16 cellular contexts compared by ENCODE assay signal in genomic region chr10:48467669-48468068, GRCh38.
"Had no signal": no experiment of that assay in that cellular context is flagged by ENCODE, and none has a peak within 500 bp of the region (broad histone marks: within the 10 kb centered on the region; RNA-seq: fewer than 3 reads in every experiment).

No MANE protein-coding gene starts in this region.

- H3K27ac ChIP-seq: dorsolateral prefrontal cortex, psoas muscle, right lobe of liver, VCaP had no signal

- H3K4me1 ChIP-seq: right lobe of liver had no signal

- H3K4me1 Mint-ChIP-seq: memory B cell, natural killer cell had no signal

- DNase-seq: activated CD4-positive, alpha-beta T cell treated with anti-CD3 and anti-CD28 coated beads for 4 hours; activated CD8-positive, alpha-beta T cell treated with anti-CD3 and anti-CD28 coated beads, Interleukin-2, amount 10 ng/mL, durations not matched to agents 7 days and 5 days; activated naive CD4-positive, alpha-beta T cell; left ventricle myocardium superior; natural killer cell; occipital lobe; psoas muscle; right lobe of liver; SK-N-SH; T-helper 1 cell had no signal

- H3K4me3 ChIP-seq: psoas muscle, right lobe of liver, smooth muscle cell had no signal

- H3K9me3 ChIP-seq: psoas muscle, right lobe of liver, SK-N-SH had no signal

- H3K27ac Mint-ChIP-seq: memory B cell; natural killer cell; stimulated activated naive CD8-positive, alpha-beta T cell treated with anti-CD3 and anti-CD28 coated beads, Interleukin-15, Interleukin-2, amounts not matched to agents 100 ng/mL and 50 ng/mL, for 24 hours had no signal

- H3K4me3 Mint-ChIP-seq: activated CD8-positive, alpha-beta T cell treated with anti-CD3 and anti-CD28 coated beads, Interleukin-2, amount 10 ng/mL, durations not matched to agents 7 days and 5 days; memory B cell; natural killer cell; stimulated activated naive CD8-positive, alpha-beta T cell treated with anti-CD3 and anti-CD28 coated beads, Interleukin-15, Interleukin-2, amounts not matched to agents 100 ng/mL and 50 ng/mL, for 24 hours had no signal

- ATAC-seq: esophagus mucosa, left ventricle myocardium superior, natural killer cell, psoas muscle, right lobe of liver had no signal

- H3K9me3 Mint-ChIP-seq: memory B cell; natural killer cell; stimulated activated naive CD8-positive, alpha-beta T cell treated with anti-CD3 and anti-CD28 coated beads, Interleukin-15, Interleukin-2, amounts not matched to agents 100 ng/mL and 50 ng/mL, for 24 hours had no signal

- H3K27me3 Mint-ChIP-seq: stimulated activated naive CD8-positive, alpha-beta T cell treated with anti-CD3 and anti-CD28 coated beads, Interleukin-15, Interleukin-2, amounts not matched to agents 100 ng/mL and 50 ng/mL, for 24 hours had no signal

- H3K27me3 ChIP-seq: dorsolateral prefrontal cortex, right lobe of liver had no signal

- H3K36me3 ChIP-seq: right lobe of liver had no signal

- H3K36me3 Mint-ChIP-seq: memory B cell, natural killer cell had no signal
